8 cellular contexts compared by ENCODE assay signal in genomic region chr5:119355244-119355635, GRCh38. TPM values are rescaled to one million over a fixed set of nuclear protein-coding genes. Genes with fewer than 3 reads are reported as not detected.
DNase-seq lines count a peak whose midpoint lies in the region; ATAC-seq and TF ChIP-seq lines count a peak whose summit lies in the region.

No MANE protein-coding gene starts in this region.

- no peaks in the 10 kb centered on the region for H3K27me3 ChIP-seq in CD4-positive, alpha-beta memory T cell (ENCODE audit: insufficient read depth, low read length)

- H3K27ac Mint-ChIP-seq in CD4-positive, alpha-beta memory T cell: peak overlapping the region; percentile 80 to 97 (median 86)
- H3K27ac Mint-ChIP-seq in activated CD4-positive, alpha-beta memory T cell treated with anti-CD3 and anti-CD28 coated beads, Interleukin-2, amount 10 ng/mL, durations not matched to agents 7 days and 5 days: peak overlapping the region; percentile 88
- no peak overlapping the region for H3K27ac Mint-ChIP-seq in progenitor cell of endocrine pancreas

- no peaks in the 10 kb centered on the region for H3K27me3 Mint-ChIP-seq in CD4-positive, alpha-beta memory T cell
- no peaks in the 10 kb centered on the region for H3K27me3 Mint-ChIP-seq in activated CD4-positive, alpha-beta memory T cell treated with anti-CD3 and anti-CD28 coated beads, Interleukin-2, amount 10 ng/mL, durations not matched to agents 7 days and 5 days
- peaks cover 42% of the 10 kb centered on the region for H3K27me3 Mint-ChIP-seq in progenitor cell of endocrine pancreas

- CTCF ChIA-PET in CD4-positive, alpha-beta memory T cell (lab: Charles Lee; ENCODE audit: partially characterized antibody): interaction anchor here (3.0 kb wide), 1 partner anchor 57 kb away, joined by 23 read pairs; no protein-coding TSS in a partner anchor
- CTCF ChIA-PET in activated CD4-positive, alpha-beta memory T cell treated with anti-CD3 and anti-CD28 coated beads, Interleukin-2, amount 10 ng/mL, durations not matched to agents 7 days and 5 days (lab: Charles Lee): interaction anchor here (0.7 to 3.6 kb wide), 6 partner anchors 8 to 284 kb away, joined by 3 to 27 read pairs (median 8); partner anchors contain the start of gene DMXL1

- peaks cover 74 to 95% (median 86%) of the 10 kb centered on the region in 4 donors for H3K4me1 Mint-ChIP-seq in CD4-positive, alpha-beta memory T cell
- H3K4me1 Mint-ChIP-seq in activated CD4-positive, alpha-beta memory T cell treated with anti-CD3 and anti-CD28 coated beads, Interleukin-2, amount 10 ng/mL, durations not matched to agents 7 days and 5 days: peaks cover 89% of the 10 kb centered on the region
- H3K4me1 Mint-ChIP-seq in progenitor cell of endocrine pancreas (ENCODE audit: low read depth): peaks cover 21% of the 10 kb centered on the region

- intact Hi-C loops in CD4-positive, alpha-beta memory T cell (cut with micrococcal nuclease): loop anchor here (1.0 to 5.0 kb wide), 4 partner anchors 8 to 88 kb away; no protein-coding TSS in a partner anchor

- H3K9me3 Mint-ChIP-seq in CD4-positive, alpha-beta memory T cell: no peaks in the 10 kb centered on the region
- H3K9me3 Mint-ChIP-seq in activated CD4-positive, alpha-beta memory T cell treated with anti-CD3 and anti-CD28 coated beads, Interleukin-2, amount 10 ng/mL, durations not matched to agents 7 days and 5 days: no peaks in the 10 kb centered on the region
- H3K9me3 Mint-ChIP-seq in progenitor cell of endocrine pancreas (ENCODE audit: low read depth): no peaks in the 10 kb centered on the region

- peak; percentile 38 for ATAC-seq in HG02759 (IDR thresholded peaks at IDR 0.05; ENCODE audit: unreplicated experiment)
- ATAC-seq in HG03439 (IDR thresholded peaks at IDR 0.05; ENCODE audit: unreplicated experiment): no peak
- no peak for ATAC-seq in HG03571 (IDR thresholded peaks at IDR 0.05; ENCODE audit: unreplicated experiment)

- TF ChIP-seq CTCF in fibroblast of pulmonary artery (IDR thresholded peaks at IDR 0.05; ENCODE audit: low read length, missing control alignments): no peak
- TF ChIP-seq CTCF in progenitor cell of endocrine pancreas (IDR thresholded peaks at IDR 0.05; ENCODE audit: unreplicated experiment): no peak

- POLR2A ChIA-PET in CD4-positive, alpha-beta memory T cell (lab: Charles Lee; ENCODE audit: partially characterized antibody): interaction anchor here (1.0 to 23.0 kb wide), 8 partner anchors 12 to 284 kb away, joined by 3 to 727 read pairs (median 12); partner anchors contain the start of gene DMXL1
- POLR2A ChIA-PET in activated CD4-positive, alpha-beta memory T cell treated with anti-CD3 and anti-CD28 coated beads, Interleukin-2, amount 10 ng/mL, durations not matched to agents 7 days and 5 days (lab: Charles Lee): interaction anchor here (1.0 to 19.6 kb wide), 7 partner anchors 13 to 275 kb away, joined by 3 to 779 read pairs (median 11); no protein-coding TSS in a partner anchor

- DNase-seq in CD4-positive, alpha-beta memory T cell: peak in 2 of 5 donors; percentile 28 to 69
- peak; percentile 57 for DNase-seq in activated CD4-positive, alpha-beta memory T cell treated with anti-CD3 and anti-CD28 coated beads, Interleukin-2, amount 10 ng/mL, durations not matched to agents 7 days and 5 days
- DNase-seq in fibroblast of pulmonary artery (ENCODE audit: low read depth): no peak
- DNase-seq in progenitor cell of endocrine pancreas (ENCODE audit: low spot score, unreplicated experiment): no peak
- DNase-seq in cerebellar nuclear complex (lab: John Stamatoyannopoulos, UW): no peak

- H3K4me1 ChIP-seq in CD4-positive, alpha-beta memory T cell (ENCODE audit: insufficient read depth, low read length): peaks cover 93% of the 10 kb centered on the region

- H3K36me3 ChIP-seq in CD4-positive, alpha-beta memory T cell (ENCODE audit: insufficient read depth, low read length): no peaks in the 10 kb centered on the region

- peak overlapping the region; percentile 78 for H3K27ac ChIP-seq in CD4-positive, alpha-beta memory T cell (ENCODE audit: low read depth, low read length)

- H3K4me3 ChIP-seq in CD4-positive, alpha-beta memory T cell (ENCODE audit: low read length in 2 of 2): peak overlapping the region; percentile 51 to 55
- peak overlapping the region; percentile 68 for H3K4me3 ChIP-seq in fibroblast of pulmonary artery (replicated peaks; ENCODE audit: low read depth, low read length)

- H3K36me3 Mint-ChIP-seq in CD4-positive, alpha-beta memory T cell: peaks cover 6 to 33% of the 10 kb centered on the region in 2 donors
- peaks cover 55% of the 10 kb centered on the region for H3K36me3 Mint-ChIP-seq in activated CD4-positive, alpha-beta memory T cell treated with anti-CD3 and anti-CD28 coated beads, Interleukin-2, amount 10 ng/mL, durations not matched to agents 7 days and 5 days (ENCODE audit: low read depth)
- H3K36me3 Mint-ChIP-seq in progenitor cell of endocrine pancreas (ENCODE audit: insufficient read depth): no peaks in the 10 kb centered on the region

- no peaks in the 10 kb centered on the region for H3K9me3 ChIP-seq in CD4-positive, alpha-beta memory T cell (ENCODE audit: control insufficient read depth in 1 of 2, low read length in 2 of 2)

- peak overlapping the region; percentile 82 to 97 (median 90) for H3K4me3 Mint-ChIP-seq in CD4-positive, alpha-beta memory T cell
- peak overlapping the region; percentile 94 for H3K4me3 Mint-ChIP-seq in activated CD4-positive, alpha-beta memory T cell treated with anti-CD3 and anti-CD28 coated beads, Interleukin-2, amount 10 ng/mL, durations not matched to agents 7 days and 5 days
- peak overlapping the region; percentile 89 for H3K4me3 Mint-ChIP-seq in progenitor cell of endocrine pancreas (ENCODE audit: low read depth)

RNA-seq across cellular contexts. Expression of gene TNFAIP8, which starts 0.6 kb away (rescaled TPM):
- total RNA-seq in CD4-positive, alpha-beta memory T cell: 100 to 1,000 TPM; 167 to 176 TPM
- 100 to 1,000 TPM; 277 to 423 TPM for polyA plus RNA-seq in CD4-positive, alpha-beta memory T cell
- 100 to 1,000 TPM; 161 to 163 TPM for total RNA-seq in activated CD4-positive, alpha-beta memory T cell treated with anti-CD3 and anti-CD28 coated beads, Interleukin-2, amount 10 ng/mL, durations not matched to agents 7 days and 5 days
- total RNA-seq in progenitor cell of endocrine pancreas: 8.0 and 9.3 TPM in 2 replicates

Comparison
In these comparisons a context has a peak if more than half of its experiments do, and no peak if none do; other contexts are left out.
1. RNA of gene TNFAIP8, which starts 0.6 kb away (total RNA-seq): 167 to 176 TPM in CD4-positive, alpha-beta memory T cell and 161 to 163 TPM in activated CD4-positive, alpha-beta memory T cell treated with anti-CD3 and anti-CD28 coated beads, Interleukin-2, amount 10 ng/mL, durations not matched to agents 7 days and 5 days; 8.0 to 9.3 TPM in progenitor cell of endocrine pancreas; every median in the first group is over 10 times any median in the second.
2. Peak in every context shown above with its lines, with median percentiles within 50 percentile points of each other: H3K4me3 Mint-ChIP-seq.